Comparison of ENCODE assay signal across 18 cellular contexts in the genomic region with DNA sequence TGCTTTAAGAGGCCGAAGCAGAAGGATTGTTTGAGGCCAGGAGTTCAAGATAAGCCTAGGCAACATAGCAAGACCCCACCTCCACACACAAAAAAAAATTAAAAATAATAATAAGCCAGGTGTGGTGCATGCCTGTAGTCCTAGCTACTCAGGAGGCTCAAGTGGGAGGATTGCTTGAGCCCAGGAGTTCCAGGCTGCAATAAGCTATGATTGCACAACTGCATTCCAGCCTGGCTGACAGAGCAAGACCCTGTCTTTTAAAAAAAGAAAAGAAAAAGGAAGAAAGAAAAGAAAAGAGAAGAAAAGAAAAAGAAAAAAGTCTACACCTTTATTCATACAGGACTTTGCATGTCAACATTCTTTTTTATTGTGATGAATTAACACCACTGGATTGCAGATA.
DNase-seq lines count a peak whose midpoint lies in the region; ATAC-seq, FAIRE-seq and TF ChIP-seq lines count a peak whose summit lies in the region.
"Had no signal": no experiment of that assay in that cellular context is flagged by ENCODE, and none has a peak within 500 bp of the region (broad histone marks: within the 10 kb centered on the region; RNA-seq: fewer than 3 reads in every experiment).

No MANE protein-coding gene starts in this region.

- no peak overlapping the region for H2AFZ ChIP-seq in HepG2 (ENCODE audit: low read length)

- no peak overlapping the region for H3K4me2 ChIP-seq in HepG2 (ENCODE audit: low read depth, low read length)
- H3K4me2 ChIP-seq: BLaER1 treated with 17β-estradiol and CSF1 and Interleukin-3, amounts not matched to agents 10 nM and 100 nM had no signal

- H3K4me3 ChIP-seq in HepG2 (replicated peaks in 1 of 3; ENCODE audit: insufficient read depth in 1 of 3, low read depth in 2 of 3, low read length in 3 of 3) (no peak overlapping the region), right lobe of liver (no peak overlapping the region), left lung (no peak overlapping the region)
- H3K4me3 ChIP-seq: BLaER1 treated with 17β-estradiol and CSF1 and Interleukin-3, amounts not matched to agents 10 nM and 100 nM; GM12878 had no signal

- no TSS peak for BruUV-seq in HepG2 (replicated peaks; lab: Mats Ljungman, UMichigan)

- no peak for ATAC-seq in HepG2
- no peak for ATAC-seq in right lobe of liver
- peak; percentile 19 for ATAC-seq in left lung
- ATAC-seq: CD8-positive, alpha-beta T cell had no signal

- no peaks in the 10 kb centered on the region for H3K79me2 ChIP-seq in HepG2 (ENCODE audit: insufficient read depth, low read length)

- H3K27me3 ChIP-seq in HepG2 (ENCODE audit: control insufficient read depth in 1 of 2, insufficient read depth in 2 of 2, low read length in 2 of 2) = no peaks in the 10 kb centered on the region
- H3K27me3 ChIP-seq in right lobe of liver = no peaks in the 10 kb centered on the region
- H3K27me3 ChIP-seq in left lung = no peaks in the 10 kb centered on the region
- H3K27me3 ChIP-seq: BLaER1 treated with 17β-estradiol and CSF1 and Interleukin-3, amounts not matched to agents 10 nM and 100 nM had no signal

- no peak for TF ChIP-seq EP300 in HepG2 (IDR thresholded peaks at IDR 0.05; ENCODE audit: low read depth in 2 of 2, low read length in 2 of 2)
- TF ChIP-seq EP300 in HepG2 (CRISPR knock-in tag; IDR thresholded peaks at IDR 0.05; ENCODE audit: borderline replicate concordance) = no peak

- TF ChIP-seq RAD21 in HepG2 (CRISPR knock-in tag; IDR thresholded peaks at IDR 0.05) = no peak

- H3K4me1 ChIP-seq in HepG2 (ENCODE audit: insufficient read depth, low read length) = peaks cover 20% of the 10 kb centered on the region
- no peaks in the 10 kb centered on the region for H3K4me1 ChIP-seq in right lobe of liver
- no peaks in the 10 kb centered on the region for H3K4me1 ChIP-seq in left lung

- H3K36me3 ChIP-seq in HepG2 (replicated peaks in 1 of 2; ENCODE audit: control insufficient read depth in 1 of 2, insufficient read depth in 2 of 2, low read length in 2 of 2) (no peaks in the 10 kb centered on the region), right lobe of liver (no peaks in the 10 kb centered on the region), left lung (no peaks in the 10 kb centered on the region)
- H3K36me3 ChIP-seq: BLaER1 treated with 17β-estradiol and CSF1 and Interleukin-3, amounts not matched to agents 10 nM and 100 nM had no signal

- no peak overlapping the region for H3K9ac ChIP-seq in HepG2 (ENCODE audit: insufficient read depth, low read depth, low read length)
- H3K9ac ChIP-seq: BLaER1 treated with 17β-estradiol and CSF1 and Interleukin-3, amounts not matched to agents 10 nM and 100 nM had no signal

- WGBS in HepG2 (ENCODE audit: low lambda C conversion rate) = 17% methylated on average over 1 of the region's 1 CpG
- WGBS in right lobe of liver (ENCODE audit: insufficient coverage, low coverage, low lambda C conversion rate, missing lambda C conversion rate) = 10% methylated on average over 1 of the region's 1 CpG

- DNase-seq in HepG2 (ENCODE audit: low spot score) = no peak
- no peak for DNase-seq in right lobe of liver
- DNase-seq in amniotic epithelial cell (ENCODE audit: low read depth) = peak; percentile 68
- no peak for DNase-seq in left lung
- DNase-seq in iPS-NIHi11 (ENCODE audit: low spot score) = no peak
- no peak for DNase-seq in cortex of kidney (lab: John Stamatoyannopoulos, UW)
- no peak for DNase-seq in H4 (ENCODE audit: low spot score)
- DNase-seq: Calu3; CD8-positive, alpha-beta T cell; DMS53; DND-41; EL; HCEC 1CT had no signal

- H4K20me1 ChIP-seq in HepG2 (ENCODE audit: insufficient read depth, low read length) = no peaks in the 10 kb centered on the region
- H4K20me1 ChIP-seq: BLaER1 treated with 17β-estradiol and CSF1 and Interleukin-3, amounts not matched to agents 10 nM and 100 nM had no signal

- no peak for TF ChIP-seq POLR2A in HepG2 (IDR thresholded peaks at IDR 0.05; ENCODE audit: insufficient read depth in 1 of 2, low read depth in 2 of 2, low read length in 2 of 2)
- no peak for TF ChIP-seq POLR2A in right lobe of liver (IDR thresholded peaks at IDR 0.05)

- in situ Hi-C loops in HepG2 (cut with HindIII; ENCODE audit: extremely low pct_ligation_motif_present, low pct_unique_long_range_greater_than_20kb) = no loop called here

- POLR2A ChIA-PET in HepG2 (lab: Yijun Ruan, JAX) = no interaction called here

- FAIRE-seq in HepG2 (lab: Jason Lieb, UNC) = no peak
- FAIRE-seq: GM12878, GM19239, H54 had no signal

- peaks cover 22% of the 10 kb centered on the region for H3K9me3 ChIP-seq in HepG2 (ENCODE audit: low read length)
- H3K9me3 ChIP-seq in right lobe of liver = no peaks in the 10 kb centered on the region
- H3K9me3 ChIP-seq in left lung = no peaks in the 10 kb centered on the region
- H3K9me3 ChIP-seq: BLaER1 treated with 17β-estradiol and CSF1 and Interleukin-3, amounts not matched to agents 10 nM and 100 nM had no signal

- H3K27ac ChIP-seq in HepG2 (ENCODE audit: extremely low read length, insufficient read depth, low read length) (no peak overlapping the region), right lobe of liver (no peak overlapping the region), left lung (no peak overlapping the region)
- H3K27ac ChIP-seq: BLaER1 treated with 17β-estradiol and CSF1 and Interleukin-3, amounts not matched to agents 10 nM and 100 nM; HL-60 had no signal

- intact Hi-C loops in HepG2 (cut with micrococcal nuclease; ENCODE audit: unreplicated experiment) (no loop called here), right lobe of liver (cut with DNase I) (no loop called here), left lung (cut with DNase I) (no loop called here)

- CTCF ChIA-PET in HepG2 (lab: Yijun Ruan, JAX; ENCODE audit: low intra/inter-chr PET ratio, low total read pairs) = no interaction called here

- no peak for TF ChIP-seq CTCF in HepG2 (CRISPR knock-in tag; IDR thresholded peaks at IDR 0.05)
- no peak for TF ChIP-seq CTCF in right lobe of liver (IDR thresholded peaks at IDR 0.05)
- TF ChIP-seq CTCF in left lung (IDR thresholded peaks at IDR 0.05) = no peak

TF ChIP-seq in HepG2, 621 proteins besides CTCF, POLR2A, EP300 and RAD21:
- TF ChIP-seq ZMYM4 (CRISPR knock-in tag; IDR thresholded peaks at IDR 0.05) = no peak
- TF ChIP-seq ZNF546 (CRISPR knock-in tag; conservative IDR thresholded peaks at IDR 0.05) = no peak
- no peak for TF ChIP-seq ZNF777 (CRISPR knock-in tag; IDR thresholded peaks at IDR 0.05)
- 0 out of 2 replicates have a peak, but pooled peaks have one; percentile 18 for TF ChIP-seq CEBPG (CRISPR knock-in tag; IDR thresholded peaks at IDR 0.05)
- no peak for TF ChIP-seq ZNF773 (CRISPR knock-in tag; IDR thresholded peaks at IDR 0.05; ENCODE audit: borderline replicate concordance)
- TF ChIP-seq CEBPB (IDR thresholded peaks at IDR 0.05; ENCODE audit: borderline replicate concordance, low read depth, low read length) = peak; percentile 61
- no peak for TF ChIP-seq EHMT2 (IDR thresholded peaks at IDR 0.05; ENCODE audit: borderline replicate concordance, low read depth, low read length)
TF ChIP-seq in HepG2: peak in this region for 2.
